10 cellular contexts compared by ENCODE assay signal in genomic region chr4:130359537-130359936, GRCh38.
DNase-seq lines count a peak whose midpoint lies in the region; TF ChIP-seq lines count a peak whose summit lies in the region.
"Had no signal": no experiment of that assay in that cellular context is flagged by ENCODE, and none has a peak within 500 bp of the region (broad histone marks: within the 10 kb centered on the region; RNA-seq: fewer than 3 reads in every experiment).

No MANE protein-coding gene starts in this region.

- H3K36me3 ChIP-seq in H7 (replicated peaks; ENCODE audit: control insufficient read depth, insufficient read depth, low read length) (no peaks in the 10 kb centered on the region), PC-9 (ENCODE audit: low read depth) (no peaks in the 10 kb centered on the region)

- BruUV-seq in PC-9 (replicated peaks; lab: Mats Ljungman, UMichigan): no TSS peak

- H3K9me2 ChIP-seq in PC-9 (ENCODE audit: insufficient read depth): no peaks in the 10 kb centered on the region

- H3K79me2 ChIP-seq in PC-9 (ENCODE audit: low read depth): no peaks in the 10 kb centered on the region

- peak; percentile 46 for TF ChIP-seq CTCF in PC-9 (conservative IDR thresholded peaks at IDR 0.05)
- peak; percentile 54 for TF ChIP-seq CTCF in epithelial cell of proximal tubule (conservative IDR thresholded peaks at IDR 0.05; ENCODE audit: low read depth, low read length)
- peak; percentile 53 for TF ChIP-seq CTCF in progenitor cell of endocrine pancreas (IDR thresholded peaks at IDR 0.05; ENCODE audit: unreplicated experiment)

- no peaks in the 10 kb centered on the region for H3K9me3 Mint-ChIP-seq in progenitor cell of endocrine pancreas (ENCODE audit: low read depth)
- H3K9me3 Mint-ChIP-seq: activated CD4-positive, alpha-beta memory T cell treated with anti-CD3 and anti-CD28 coated beads, Interleukin-2, amount 10 ng/mL, durations not matched to agents 7 days and 5 days had no signal

- H3K27me3 ChIP-seq in H7 (ENCODE audit: control insufficient read depth, insufficient read depth, low read length) (no peaks in the 10 kb centered on the region), PC-9 (ENCODE audit: insufficient read depth, low read depth) (no peaks in the 10 kb centered on the region)

- DNase-seq in H7 (peak; percentile 8), PC-9 (no peak), epithelial cell of proximal tubule (ENCODE audit: low read depth) (no peak), progenitor cell of endocrine pancreas (ENCODE audit: low spot score, unreplicated experiment) (no peak), SKM-1 (lab: John Stamatoyannopoulos, UW; ENCODE audit: unreplicated experiment) (no peak), ureter (ENCODE audit: low spot score) (no peak), LoVo (ENCODE audit: low spot score) (no peak)
- DNase-seq: activated CD4-positive, alpha-beta memory T cell treated with anti-CD3 and anti-CD28 coated beads, Interleukin-2, amount 10 ng/mL, durations not matched to agents 7 days and 5 days; NCI-H345 had no signal

- no peaks in the 10 kb centered on the region for H3K9me3 ChIP-seq in PC-9 (ENCODE audit: insufficient read depth, low read depth)

- no peak overlapping the region for H3K27ac ChIP-seq in PC-9
- H3K27ac ChIP-seq: coronary artery had no signal

- intact Hi-C loops in PC-9 (cut with micrococcal nuclease; ENCODE audit: unreplicated experiment): no loop called here

- H3K4me3 ChIP-seq in H7 (ENCODE audit: insufficient read depth, low read depth, low read length) (no peak overlapping the region), PC-9 (no peak overlapping the region), epithelial cell of proximal tubule (ENCODE audit: low read depth, low read length) (no peak overlapping the region)
- H3K4me3 ChIP-seq: coronary artery had no signal

- H3K36me3 Mint-ChIP-seq in progenitor cell of endocrine pancreas (ENCODE audit: insufficient read depth): no peaks in the 10 kb centered on the region

- no peak overlapping the region for H2AFZ ChIP-seq in PC-9

- no peaks in the 10 kb centered on the region for H4K20me1 ChIP-seq in PC-9 (ENCODE audit: insufficient read depth)

- peaks cover 6% of the 10 kb centered on the region for H3K4me1 Mint-ChIP-seq in progenitor cell of endocrine pancreas (ENCODE audit: low read depth)
- H3K4me1 Mint-ChIP-seq: activated CD4-positive, alpha-beta memory T cell treated with anti-CD3 and anti-CD28 coated beads, Interleukin-2, amount 10 ng/mL, durations not matched to agents 7 days and 5 days had no signal

- H3K27ac Mint-ChIP-seq in progenitor cell of endocrine pancreas: no peak overlapping the region
- H3K27ac Mint-ChIP-seq: activated CD4-positive, alpha-beta memory T cell treated with anti-CD3 and anti-CD28 coated beads, Interleukin-2, amount 10 ng/mL, durations not matched to agents 7 days and 5 days had no signal

- CTCF ChIA-PET in PC-9 (lab: Charles Lee): no interaction called here

- POLR2A ChIA-PET in PC-9 (lab: Charles Lee; ENCODE audit: unreplicated experiment): no interaction called here

- no peak overlapping the region for H3K4me2 ChIP-seq in PC-9

- no peak overlapping the region for H3K4me3 Mint-ChIP-seq in progenitor cell of endocrine pancreas (ENCODE audit: low read depth)
- H3K4me3 Mint-ChIP-seq: activated CD4-positive, alpha-beta memory T cell treated with anti-CD3 and anti-CD28 coated beads, Interleukin-2, amount 10 ng/mL, durations not matched to agents 7 days and 5 days had no signal

- no peaks in the 10 kb centered on the region for H3K27me3 Mint-ChIP-seq in progenitor cell of endocrine pancreas
- H3K27me3 Mint-ChIP-seq: activated CD4-positive, alpha-beta memory T cell treated with anti-CD3 and anti-CD28 coated beads, Interleukin-2, amount 10 ng/mL, durations not matched to agents 7 days and 5 days had no signal

- H3K4me1 ChIP-seq in PC-9 (replicated peaks; ENCODE audit: insufficient read depth): no peaks in the 10 kb centered on the region

- no peaks in the 10 kb centered on the region for H3F3A ChIP-seq in PC-9 (ENCODE audit: insufficient read depth, low read depth)
